10 cellular contexts compared by ENCODE assay signal in genomic region chr2:96485350-96485749, GRCh38. TPM values are rescaled to one million over a fixed set of nuclear protein-coding genes. Genes with fewer than 3 reads are reported as not detected.
DNase-seq lines count a peak whose midpoint lies in the region; ATAC-seq, FAIRE-seq and TF ChIP-seq lines count a peak whose summit lies in the region.
"Had no signal": no experiment of that assay in that cellular context is flagged by ENCODE, and none has a peak within 500 bp of the region (broad histone marks: within the 10 kb centered on the region; RNA-seq: fewer than 3 reads in every experiment).

No MANE protein-coding gene starts in this region.

- no peaks in the 10 kb centered on the region for H3K9me3 ChIP-seq in T-helper 17 cell (ENCODE audit: control insufficient read depth, low read length, poor library complexity, severe bottlenecking)
- H3K9me3 ChIP-seq in gastroesophageal sphincter = no peaks in the 10 kb centered on the region
- no peaks in the 10 kb centered on the region for H3K9me3 ChIP-seq in skeletal muscle satellite cell (replicated peaks; ENCODE audit: low read length)

- H3K4me1 ChIP-seq in gastroesophageal sphincter (peaks cover 0 to 14% (median 5%) of the 10 kb centered on the region in 3 donors), skeletal muscle satellite cell (ENCODE audit: control insufficient read depth, insufficient read depth, low read length) (peaks cover 5% of the 10 kb centered on the region)

- TF ChIP-seq CTCF in gastroesophageal sphincter (IDR thresholded peaks at IDR 0.05) = no peak

- ATAC-seq in T-helper 17 cell (no peak), gastroesophageal sphincter (no peak), GM21737 (IDR thresholded peaks at IDR 0.05; ENCODE audit: unreplicated experiment) (no peak), HG03175 (IDR thresholded peaks at IDR 0.05; ENCODE audit: unreplicated experiment) (no peak), HG02588 (IDR thresholded peaks at IDR 0.05; ENCODE audit: unreplicated experiment) (no peak)

- H3K36me3 ChIP-seq in gastroesophageal sphincter (no peaks in the 10 kb centered on the region), skeletal muscle satellite cell (ENCODE audit: insufficient read depth, low read length) (no peaks in the 10 kb centered on the region)

- TF ChIP-seq POLR2A in GM12892 (IDR thresholded peaks at IDR 0.05; ENCODE audit: low read depth, low read length) = no peak
- no peak for TF ChIP-seq POLR2A in gastroesophageal sphincter (IDR thresholded peaks at IDR 0.05)

- H3K4me2 ChIP-seq in skeletal muscle satellite cell (ENCODE audit: low read length) = peak overlapping the region; percentile 95

- H3K4me1 Mint-ChIP-seq in T-helper 17 cell = peaks cover 23% of the 10 kb centered on the region

- H3K4me3 Mint-ChIP-seq in T-helper 17 cell = peak overlapping the region; percentile 97

- H3K27me3 Mint-ChIP-seq in T-helper 17 cell = no peaks in the 10 kb centered on the region

- H3K36me3 Mint-ChIP-seq in T-helper 17 cell (ENCODE audit: low read depth) = no peaks in the 10 kb centered on the region

- H3K9ac ChIP-seq in skeletal muscle satellite cell (ENCODE audit: low read depth, low read length) = no peak overlapping the region

- H3K4me3 ChIP-seq in gastroesophageal sphincter = peak overlapping the region in 1 of 2 donors; percentile 52
- no peak overlapping the region for H3K4me3 ChIP-seq in skeletal muscle satellite cell (ENCODE audit: low read length)

- H3K27ac ChIP-seq in gastroesophageal sphincter = peak overlapping the region; percentile 10 to 88 (median 82)

- FAIRE-seq in GM12892 (lab: Jason Lieb, UNC) = peak; percentile 57
- FAIRE-seq: G401.6 had no signal

- peak overlapping the region; percentile 98 for H3K27ac Mint-ChIP-seq in T-helper 17 cell

- no peak for DNase-seq in GM12892 (ENCODE audit: insufficient read length)
- no peak for DNase-seq in T-helper 17 cell
- no peak for DNase-seq in HPDE6-E6E7 (ENCODE audit: extremely low spot score)

- TF ChIP-seq EP300 in gastroesophageal sphincter (IDR thresholded peaks at IDR 0.05) = no peak

- WGBS in gastroesophageal sphincter (ENCODE audit: low coverage in 1 of 2), 2 donors = 80% methylated on average over 1 of the region's 9 CpGs; no CpG with 5 or more reads in 1 of the 2 donors

- H3K27me3 ChIP-seq in gastroesophageal sphincter = no peaks in the 10 kb centered on the region
- no peaks in the 10 kb centered on the region for H3K27me3 ChIP-seq in skeletal muscle satellite cell (ENCODE audit: control insufficient read depth, insufficient read depth, low read length)

RNA-seq across cellular contexts. Expression of gene NEURL3, which starts 19.8 kb away (rescaled TPM):
- 1.1 TPM for polyA plus RNA-seq in GM12892 (2012; ENCODE audit: missing spikeins)
- total RNA-seq in T-helper 17 cell (under 1 TPM in 1 of 2 donors, not detected in 1; 0.44 TPM), gastroesophageal sphincter (not detected)
- total RNA-seq in skeletal muscle satellite cell (2012; rRNA removed) = not detected in 2 replicates
- polyA plus RNA-seq: neural cell had no signal

RNA-seq across cellular contexts. Expression of gene ARID5A, which starts 51.2 kb away (rescaled TPM):
- 32.9 TPM for polyA plus RNA-seq in GM12892 (2012; ENCODE audit: missing spikeins)
- total RNA-seq in T-helper 17 cell = 100 to 1,000 TPM; 126 to 139 TPM
- total RNA-seq in gastroesophageal sphincter = 10 to 100 TPM; 40.0 to 98.5 (median 53.9) TPM
- total RNA-seq in skeletal muscle satellite cell (2012; rRNA removed) = 2.3 and 2.4 TPM in 2 replicates
- polyA plus RNA-seq: neural cell had no signal
